ENCODE assay signal across 1 cellular context in genomic region chr12:55966408-55967281, GRCh38.
TF ChIP-seq lines count a peak whose summit lies in the region.

TSS of gene CDK2 (plus strand) at chr12:55966830. CDS start at chr12:55967009, 179 bp downstream.

TF ChIP-seq in H1, 55 proteins besides CTCF, POLR2A, EP300 and RAD21 (continued from another document):
- TF ChIP-seq KDM1A (IDR thresholded peaks at IDR 0.05; ENCODE audit: borderline replicate concordance, low read length) (no peak), SRF (IDR thresholded peaks at IDR 0.05; ENCODE audit: low read depth, low read length) (no peak), KDM5A (IDR thresholded peaks at IDR 0.05; ENCODE audit: low read length) (no peak), PHF8 (conservative IDR thresholded peaks at IDR 0.05; ENCODE audit: low read depth, low read length) (peak; percentile 70), BCL11A (IDR thresholded peaks at IDR 0.05; ENCODE audit: low read depth in 2 of 2, low read length in 2 of 2) (no peak), TAF7 (optimal IDR thresholded peaks at IDR 0.05; ENCODE audit: borderline replicate concordance, low read depth, low read length) (peak; percentile 37), SIRT6 (IDR thresholded peaks at IDR 0.05; ENCODE audit: low read length) (no peak), GABPA (IDR thresholded peaks at IDR 0.05; ENCODE audit: borderline replicate concordance, insufficient read depth, low read length) (no peak), POU5F1 (IDR thresholded peaks at IDR 0.05; ENCODE audit: low read depth, low read length) (no peak), RFX5 (IDR thresholded peaks at IDR 0.05; ENCODE audit: borderline replicate concordance, low read depth, low read length) (no peak), SAP30 (IDR thresholded peaks at IDR 0.05; ENCODE audit: insufficient read depth, insufficient replicate concordance, low read length) (no peak), CHD1 (IDR thresholded peaks at IDR 0.05; ENCODE audit: low read depth, low read length) (no peak), CREB1 (IDR thresholded peaks at IDR 0.05) (no peak), CBX5 (IDR thresholded peaks at IDR 0.05; ENCODE audit: low read depth, low read length) (no peak), HDAC6 (IDR thresholded peaks at IDR 0.05; ENCODE audit: low read depth, low read length) (no peak), RNF2 (IDR thresholded peaks at IDR 0.05; ENCODE audit: borderline replicate concordance, low read depth, low read length, missing control alignments, poor library complexity, severe bottlenecking) (no peak), YY1 (IDR thresholded peaks at IDR 0.05; ENCODE audit: low read depth, low read length) (no peak), SP1 (IDR thresholded peaks at IDR 0.05; ENCODE audit: low read depth, low read length) (peak; percentile 74), SP4 (IDR thresholded peaks at IDR 0.05; ENCODE audit: low read length) (0 out of 2 replicates have a peak, but pooled peaks have one; percentile 7), SIN3A (conservative IDR thresholded peaks at IDR 0.05 in 1 of 2, IDR thresholded peaks at IDR 0.05 in 1 of 2; ENCODE audit: low read depth in 1 of 2, low read length in 2 of 2) (peak; percentile 37 to 74; a peak in 3 of 4 replicates), TEAD4 (IDR thresholded peaks at IDR 0.05; ENCODE audit: low read depth, low read length) (no peak), ZNF274 (IDR thresholded peaks at IDR 0.05; ENCODE audit: borderline replicate concordance, extremely low read depth, low read length) (no peak), BRCA1 (IDR thresholded peaks at IDR 0.05; ENCODE audit: low read depth, low read length) (no peak), FOSL1 (IDR thresholded peaks at IDR 0.05; ENCODE audit: insufficient read depth, low read depth, low read length) (no peak), ATF2 (IDR thresholded peaks at IDR 0.05; ENCODE audit: low read length) (no peak), POLR2AphosphoS5 (IDR thresholded peaks at IDR 0.05; ENCODE audit: low read depth, low read length) (peak; percentile 67), TAF1 (IDR thresholded peaks at IDR 0.05; ENCODE audit: low read depth, low read length) (peak; percentile 64), CBX8 (IDR thresholded peaks at IDR 0.05; ENCODE audit: borderline replicate concordance, low read depth, low read length) (no peak), NRF1 (IDR thresholded peaks at IDR 0.05; ENCODE audit: low read depth, low read length) (no peak), RBBP5 (IDR thresholded peaks at IDR 0.05; ENCODE audit: borderline replicate concordance, low read depth, low read length) (no peak), KDM4A (IDR thresholded peaks at IDR 0.05; ENCODE audit: low read depth, low read length, severe bottlenecking) (peak; percentile 53), GTF2F1 (IDR thresholded peaks at IDR 0.05; ENCODE audit: borderline replicate concordance, low read depth, low read length) (no peak), CTBP2 (IDR thresholded peaks at IDR 0.05; ENCODE audit: borderline replicate concordance, insufficient read depth, insufficient read length, low read length) (no peak), HDAC2 (IDR thresholded peaks at IDR 0.05; ENCODE audit: borderline replicate concordance in 1 of 2, low read depth in 2 of 2, low read length in 2 of 2) (no peak), EGR1 (IDR thresholded peaks at IDR 0.05; ENCODE audit: borderline replicate concordance, low read depth, low read length) (no peak), MAX (IDR thresholded peaks at IDR 0.05) (no peak), MAFK (IDR thresholded peaks at IDR 0.05; ENCODE audit: low read depth, low read length) (no peak), SIX5 (IDR thresholded peaks at IDR 0.05; ENCODE audit: low read depth, low read length) (no peak), CEBPB (IDR thresholded peaks at IDR 0.05; ENCODE audit: low read depth, low read length) (no peak), ASH2L (IDR thresholded peaks at IDR 0.05; ENCODE audit: low read length) (peak; percentile 13)
- TF ChIP-seq, protein P1, sequence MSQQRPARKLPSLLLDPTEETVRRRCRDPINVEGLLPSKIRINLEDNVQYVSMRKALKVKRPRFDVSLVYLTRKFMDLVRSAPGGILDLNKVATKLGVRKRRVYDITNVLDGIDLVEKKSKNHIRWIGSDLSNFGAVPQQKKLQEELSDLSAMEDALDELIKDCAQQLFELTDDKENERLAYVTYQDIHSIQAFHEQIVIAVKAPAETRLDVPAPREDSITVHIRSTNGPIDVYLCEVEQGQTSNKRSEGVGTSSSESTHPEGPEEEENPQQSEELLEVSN (IDR thresholded peaks at IDR 0.05): no peak
- TF ChIP-seq, protein P2, sequence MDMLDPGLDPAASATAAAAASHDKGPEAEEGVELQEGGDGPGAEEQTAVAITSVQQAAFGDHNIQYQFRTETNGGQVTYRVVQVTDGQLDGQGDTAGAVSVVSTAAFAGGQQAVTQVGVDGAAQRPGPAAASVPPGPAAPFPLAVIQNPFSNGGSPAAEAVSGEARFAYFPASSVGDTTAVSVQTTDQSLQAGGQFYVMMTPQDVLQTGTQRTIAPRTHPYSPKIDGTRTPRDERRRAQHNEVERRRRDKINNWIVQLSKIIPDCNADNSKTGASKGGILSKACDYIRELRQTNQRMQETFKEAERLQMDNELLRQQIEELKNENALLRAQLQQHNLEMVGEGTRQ (IDR thresholded peaks at IDR 0.05; ENCODE audit: low read length): no peak
- TF ChIP-seq, protein P3, sequence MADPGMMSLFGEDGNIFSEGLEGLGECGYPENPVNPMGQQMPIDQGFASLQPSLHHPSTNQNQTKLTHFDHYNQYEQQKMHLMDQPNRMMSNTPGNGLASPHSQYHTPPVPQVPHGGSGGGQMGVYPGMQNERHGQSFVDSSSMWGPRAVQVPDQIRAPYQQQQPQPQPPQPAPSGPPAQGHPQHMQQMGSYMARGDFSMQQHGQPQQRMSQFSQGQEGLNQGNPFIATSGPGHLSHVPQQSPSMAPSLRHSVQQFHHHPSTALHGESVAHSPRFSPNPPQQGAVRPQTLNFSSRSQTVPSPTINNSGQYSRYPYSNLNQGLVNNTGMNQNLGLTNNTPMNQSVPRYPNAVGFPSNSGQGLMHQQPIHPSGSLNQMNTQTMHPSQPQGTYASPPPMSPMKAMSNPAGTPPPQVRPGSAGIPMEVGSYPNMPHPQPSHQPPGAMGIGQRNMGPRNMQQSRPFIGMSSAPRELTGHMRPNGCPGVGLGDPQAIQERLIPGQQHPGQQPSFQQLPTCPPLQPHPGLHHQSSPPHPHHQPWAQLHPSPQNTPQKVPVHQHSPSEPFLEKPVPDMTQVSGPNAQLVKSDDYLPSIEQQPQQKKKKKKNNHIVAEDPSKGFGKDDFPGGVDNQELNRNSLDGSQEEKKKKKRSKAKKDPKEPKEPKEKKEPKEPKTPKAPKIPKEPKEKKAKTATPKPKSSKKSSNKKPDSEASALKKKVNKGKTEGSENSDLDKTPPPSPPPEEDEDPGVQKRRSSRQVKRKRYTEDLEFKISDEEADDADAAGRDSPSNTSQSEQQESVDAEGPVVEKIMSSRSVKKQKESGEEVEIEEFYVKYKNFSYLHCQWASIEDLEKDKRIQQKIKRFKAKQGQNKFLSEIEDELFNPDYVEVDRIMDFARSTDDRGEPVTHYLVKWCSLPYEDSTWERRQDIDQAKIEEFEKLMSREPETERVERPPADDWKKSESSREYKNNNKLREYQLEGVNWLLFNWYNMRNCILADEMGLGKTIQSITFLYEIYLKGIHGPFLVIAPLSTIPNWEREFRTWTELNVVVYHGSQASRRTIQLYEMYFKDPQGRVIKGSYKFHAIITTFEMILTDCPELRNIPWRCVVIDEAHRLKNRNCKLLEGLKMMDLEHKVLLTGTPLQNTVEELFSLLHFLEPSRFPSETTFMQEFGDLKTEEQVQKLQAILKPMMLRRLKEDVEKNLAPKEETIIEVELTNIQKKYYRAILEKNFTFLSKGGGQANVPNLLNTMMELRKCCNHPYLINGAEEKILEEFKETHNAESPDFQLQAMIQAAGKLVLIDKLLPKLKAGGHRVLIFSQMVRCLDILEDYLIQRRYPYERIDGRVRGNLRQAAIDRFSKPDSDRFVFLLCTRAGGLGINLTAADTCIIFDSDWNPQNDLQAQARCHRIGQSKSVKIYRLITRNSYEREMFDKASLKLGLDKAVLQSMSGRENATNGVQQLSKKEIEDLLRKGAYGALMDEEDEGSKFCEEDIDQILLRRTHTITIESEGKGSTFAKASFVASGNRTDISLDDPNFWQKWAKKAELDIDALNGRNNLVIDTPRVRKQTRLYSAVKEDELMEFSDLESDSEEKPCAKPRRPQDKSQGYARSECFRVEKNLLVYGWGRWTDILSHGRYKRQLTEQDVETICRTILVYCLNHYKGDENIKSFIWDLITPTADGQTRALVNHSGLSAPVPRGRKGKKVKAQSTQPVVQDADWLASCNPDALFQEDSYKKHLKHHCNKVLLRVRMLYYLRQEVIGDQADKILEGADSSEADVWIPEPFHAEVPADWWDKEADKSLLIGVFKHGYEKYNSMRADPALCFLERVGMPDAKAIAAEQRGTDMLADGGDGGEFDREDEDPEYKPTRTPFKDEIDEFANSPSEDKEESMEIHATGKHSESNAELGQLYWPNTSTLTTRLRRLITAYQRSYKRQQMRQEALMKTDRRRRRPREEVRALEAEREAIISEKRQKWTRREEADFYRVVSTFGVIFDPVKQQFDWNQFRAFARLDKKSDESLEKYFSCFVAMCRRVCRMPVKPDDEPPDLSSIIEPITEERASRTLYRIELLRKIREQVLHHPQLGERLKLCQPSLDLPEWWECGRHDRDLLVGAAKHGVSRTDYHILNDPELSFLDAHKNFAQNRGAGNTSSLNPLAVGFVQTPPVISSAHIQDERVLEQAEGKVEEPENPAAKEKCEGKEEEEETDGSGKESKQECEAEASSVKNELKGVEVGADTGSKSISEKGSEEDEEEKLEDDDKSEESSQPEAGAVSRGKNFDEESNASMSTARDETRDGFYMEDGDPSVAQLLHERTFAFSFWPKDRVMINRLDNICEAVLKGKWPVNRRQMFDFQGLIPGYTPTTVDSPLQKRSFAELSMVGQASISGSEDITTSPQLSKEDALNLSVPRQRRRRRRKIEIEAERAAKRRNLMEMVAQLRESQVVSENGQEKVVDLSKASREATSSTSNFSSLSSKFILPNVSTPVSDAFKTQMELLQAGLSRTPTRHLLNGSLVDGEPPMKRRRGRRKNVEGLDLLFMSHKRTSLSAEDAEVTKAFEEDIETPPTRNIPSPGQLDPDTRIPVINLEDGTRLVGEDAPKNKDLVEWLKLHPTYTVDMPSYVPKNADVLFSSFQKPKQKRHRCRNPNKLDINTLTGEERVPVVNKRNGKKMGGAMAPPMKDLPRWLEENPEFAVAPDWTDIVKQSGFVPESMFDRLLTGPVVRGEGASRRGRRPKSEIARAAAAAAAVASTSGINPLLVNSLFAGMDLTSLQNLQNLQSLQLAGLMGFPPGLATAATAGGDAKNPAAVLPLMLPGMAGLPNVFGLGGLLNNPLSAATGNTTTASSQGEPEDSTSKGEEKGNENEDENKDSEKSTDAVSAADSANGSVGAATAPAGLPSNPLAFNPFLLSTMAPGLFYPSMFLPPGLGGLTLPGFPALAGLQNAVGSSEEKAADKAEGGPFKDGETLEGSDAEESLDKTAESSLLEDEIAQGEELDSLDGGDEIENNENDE (IDR thresholded peaks at IDR 0.05; ENCODE audit: insufficient replicate concordance, low read length): no peak
